Comparison of ENCODE assay signal across 14 cellular contexts in genomic region chr6:157049126-157049525, GRCh38.
DNase-seq lines count a peak whose midpoint lies in the region; ATAC-seq and TF ChIP-seq lines count a peak whose summit lies in the region.
"Had no signal": no experiment of that assay in that cellular context is flagged by ENCODE, and none has a peak within 500 bp of the region (broad histone marks: within the 10 kb centered on the region; RNA-seq: fewer than 3 reads in every experiment).

No MANE protein-coding gene starts in this region.

- peaks cover 15 to 50% (median 29%) of the 10 kb centered on the region in 3 donors for H3K4me1 Mint-ChIP-seq in CD8-positive, alpha-beta memory T cell
- H3K4me1 Mint-ChIP-seq in Calu3 (ENCODE audit: low read depth, unreplicated experiment) = no peaks in the 10 kb centered on the region

- POLR2A ChIA-PET in CD8-positive, alpha-beta memory T cell (lab: Charles Lee) = no interaction called here
- POLR2A ChIA-PET in Panc1 (lab: Charles Lee) = interaction anchor here (0.7 kb wide), 2 partner anchors 13 to 255 kb away, joined by 3 to 5 read pairs; no protein-coding TSS in a partner anchor

- H3K36me3 ChIP-seq in CD8-positive, alpha-beta memory T cell (ENCODE audit: insufficient read depth, low read length) = no peaks in the 10 kb centered on the region
- H3K36me3 ChIP-seq in Panc1 (ENCODE audit: control insufficient read depth, insufficient read depth, low read length) (no peaks in the 10 kb centered on the region), neutrophil (no peaks in the 10 kb centered on the region)
- H3K36me3 ChIP-seq: transverse colon had no signal

- H3K9me3 Mint-ChIP-seq in CD8-positive, alpha-beta memory T cell = no peaks in the 10 kb centered on the region
- no peaks in the 10 kb centered on the region for H3K9me3 Mint-ChIP-seq in Calu3 (ENCODE audit: low read depth, unreplicated experiment)
- H3K9me3 Mint-ChIP-seq: activated CD4-positive, alpha-beta memory T cell treated with anti-CD3 and anti-CD28 coated beads, Interleukin-2, amount 10 ng/mL, durations not matched to agents 7 days and 5 days; central memory CD8-positive, alpha-beta T cell had no signal

- in situ Hi-C loops in Panc1 (cut with HindIII; ENCODE audit: low pct_unique_long_range_greater_than_20kb, low sequenced_read_pairs) = no loop called here

- peak overlapping the region in 4 of 8 donors; percentile 48 to 77 (median 67) for H3K27ac Mint-ChIP-seq in CD8-positive, alpha-beta memory T cell
- H3K27ac Mint-ChIP-seq in Calu3 (ENCODE audit: unreplicated experiment) = no peak overlapping the region
- H3K27ac Mint-ChIP-seq: activated CD4-positive, alpha-beta memory T cell treated with anti-CD3 and anti-CD28 coated beads, Interleukin-2, amount 10 ng/mL, durations not matched to agents 7 days and 5 days had no signal

- H3K27me3 Mint-ChIP-seq in CD8-positive, alpha-beta memory T cell = no peaks in the 10 kb centered on the region
- H3K27me3 Mint-ChIP-seq in Calu3 (ENCODE audit: unreplicated experiment) = no peaks in the 10 kb centered on the region
- H3K27me3 Mint-ChIP-seq: activated CD4-positive, alpha-beta memory T cell treated with anti-CD3 and anti-CD28 coated beads, Interleukin-2, amount 10 ng/mL, durations not matched to agents 7 days and 5 days; central memory CD8-positive, alpha-beta T cell had no signal

- DNase-seq in CD8-positive, alpha-beta memory T cell = no peak
- DNase-seq in Panc1 (ENCODE audit: low read depth, low spot score) (no peak), left cardiac atrium (no peak), glomerular visceral epithelial cell (ENCODE audit: extremely low spot score) (no peak), Calu3 (no peak)
- no peak for DNase-seq in stimulated activated naive CD4-positive, alpha-beta T cell treated with Interleukin-2 at 50 U/mL for 16 hours (lab: John Stamatoyannopoulos, UW)
- DNase-seq: activated CD4-positive, alpha-beta memory T cell treated with anti-CD3 and anti-CD28 coated beads, Interleukin-2, amount 10 ng/mL, durations not matched to agents 7 days and 5 days; effector CD8-positive, alpha-beta T cell; hippocampal formation; posterior cingulate gyrus; transverse colon had no signal

- BruUV-seq in Panc1 (replicated peaks; lab: Mats Ljungman, UMichigan) (no TSS peak), Calu3 (replicated peaks; lab: Mats Ljungman, UMichigan) (no TSS peak)

- H3K9me3 ChIP-seq in CD8-positive, alpha-beta memory T cell (ENCODE audit: low read length) = no peaks in the 10 kb centered on the region
- H3K9me3 ChIP-seq in Panc1 (ENCODE audit: control insufficient read depth, insufficient read depth, low read depth, low read length) (no peaks in the 10 kb centered on the region), neutrophil (no peaks in the 10 kb centered on the region)
- H3K9me3 ChIP-seq: transverse colon had no signal

- H3K4me3 ChIP-seq in CD8-positive, alpha-beta memory T cell (ENCODE audit: low read length) = no peak overlapping the region
- H3K4me3 ChIP-seq in Panc1 (ENCODE audit: low read depth in 2 of 2, low read length in 2 of 2) (no peak overlapping the region), neutrophil (ENCODE audit: low read depth in 1 of 2, low read length in 1 of 2) (no peak overlapping the region)
- H3K4me3 ChIP-seq: transverse colon had no signal

- TF ChIP-seq CTCF in Panc1 (IDR thresholded peaks at IDR 0.05) = no peak
- no peak for TF ChIP-seq CTCF in neutrophil (IDR thresholded peaks at IDR 0.05)
- no peak for TF ChIP-seq CTCF in Calu3 (IDR thresholded peaks at IDR 0.05; ENCODE audit: unreplicated experiment)

- H3K4me1 ChIP-seq in CD8-positive, alpha-beta memory T cell (ENCODE audit: insufficient read depth, low read length) = peaks cover 3% of the 10 kb centered on the region
- H3K4me1 ChIP-seq in Panc1 (ENCODE audit: control insufficient read depth, insufficient read depth, low read length) (no peaks in the 10 kb centered on the region), neutrophil (ENCODE audit: control insufficient read depth in 1 of 2, insufficient read depth in 1 of 2, low read depth in 1 of 2, low read length in 1 of 2) (peaks cover 8 to 12% of the 10 kb centered on the region in 2 experiments)

- ATAC-seq in Panc1 (peak; percentile 68; the same call in 1 of the 2 replicates), left cardiac atrium (peak; percentile 32 to 60), GM21786 (IDR thresholded peaks at IDR 0.05; ENCODE audit: unreplicated experiment) (no peak)

- peaks cover 0 to 4% (median 0%) of the 10 kb centered on the region in 3 donors for H3K36me3 Mint-ChIP-seq in CD8-positive, alpha-beta memory T cell
- H3K36me3 Mint-ChIP-seq in Calu3 (ENCODE audit: insufficient read depth, unreplicated experiment) = no peaks in the 10 kb centered on the region

- CTCF ChIA-PET in CD8-positive, alpha-beta memory T cell (lab: Charles Lee) = no interaction called here
- CTCF ChIA-PET in Panc1 (lab: Charles Lee) (no interaction called here), Calu3 (lab: Charles Lee) (interaction anchor here (0.7 kb wide), 2 partner anchors 11 to 14 kb away, joined by 5 to 10 read pairs; no protein-coding TSS in a partner anchor)

- intact Hi-C loops in Panc1 (cut with micrococcal nuclease; ENCODE audit: unreplicated experiment) = no loop called here
- intact Hi-C loops in left cardiac atrium (cut with DNase I) = no loop called here
- intact Hi-C loops in Calu3 (cut with micrococcal nuclease; ENCODE audit: unreplicated experiment) = loop anchor here (10.0 kb wide), 1 partner anchor 1724 kb away; no protein-coding TSS in a partner anchor

- peak overlapping the region; percentile 24 for H3K27ac ChIP-seq in CD8-positive, alpha-beta memory T cell (ENCODE audit: low read depth, low read length)
- H3K27ac ChIP-seq in Panc1 (ENCODE audit: low read length) (no peak overlapping the region), neutrophil (peak overlapping the region; percentile 43)
- H3K27ac ChIP-seq: transverse colon had no signal

- no peak overlapping the region for H3K4me3 Mint-ChIP-seq in CD8-positive, alpha-beta memory T cell
- H3K4me3 Mint-ChIP-seq in Calu3 (ENCODE audit: low read depth, unreplicated experiment) = no peak overlapping the region
- H3K4me3 Mint-ChIP-seq: activated CD4-positive, alpha-beta memory T cell treated with anti-CD3 and anti-CD28 coated beads, Interleukin-2, amount 10 ng/mL, durations not matched to agents 7 days and 5 days; central memory CD8-positive, alpha-beta T cell had no signal

- no peaks in the 10 kb centered on the region for H3K27me3 ChIP-seq in CD8-positive, alpha-beta memory T cell (ENCODE audit: insufficient read depth, low read length, poor library complexity, severe bottlenecking)
- H3K27me3 ChIP-seq in Panc1 (ENCODE audit: control insufficient read depth, insufficient read depth, low read length) = no peaks in the 10 kb centered on the region
- no peaks in the 10 kb centered on the region for H3K27me3 ChIP-seq in neutrophil
- H3K27me3 ChIP-seq: transverse colon had no signal
